12 cellular contexts compared by ENCODE assay signal in genomic region chr11:105447936-105448702, GRCh38.
"Had no signal": no experiment of that assay in that cellular context is flagged by ENCODE, and none has a peak within 500 bp of the region (broad histone marks: within the 10 kb centered on the region; RNA-seq: fewer than 3 reads in every experiment).

No MANE protein-coding gene starts in this region.

- H3K27ac ChIP-seq: ascending aorta, lower lobe of right lung, neutrophil, tibial nerve, vagina had no signal

- H3K9me3 ChIP-seq: lower lobe of right lung, vagina had no signal

- H3K4me1 ChIP-seq: ascending aorta, lower lobe of right lung, tibial nerve, vagina had no signal

- H3K4me1 Mint-ChIP-seq: activated naive CD8-positive, alpha-beta T cell treated with anti-CD3 and anti-CD28 coated beads, Interleukin-2, amount 10 ng/mL, durations not matched to agents 7 days and 5 days had no signal

- ATAC-seq: left cardiac atrium had no signal

- H3K4me3 ChIP-seq: ascending aorta, lower lobe of right lung, tibial nerve, vagina had no signal

- H3K36me3 ChIP-seq: ascending aorta, lower lobe of right lung, neutrophil, tibial nerve, vagina had no signal

- H3K27me3 Mint-ChIP-seq: activated naive CD8-positive, alpha-beta T cell treated with anti-CD3 and anti-CD28 coated beads, Interleukin-2, amount 10 ng/mL, durations not matched to agents 7 days and 5 days had no signal

- DNase-seq: activated CD4-positive, alpha-beta T cell treated with anti-CD3 and anti-CD28 coated beads for 4 hours; activated naive CD8-positive, alpha-beta T cell treated with anti-CD3 and anti-CD28 coated beads, Interleukin-2, amount 10 ng/mL, durations not matched to agents 7 days and 5 days; foreskin melanocyte; head of caudate nucleus; left cardiac atrium; lower lobe of right lung; midbrain; T-helper 9 cell had no signal

- H3K4me3 Mint-ChIP-seq: activated naive CD8-positive, alpha-beta T cell treated with anti-CD3 and anti-CD28 coated beads, Interleukin-2, amount 10 ng/mL, durations not matched to agents 7 days and 5 days had no signal

- H3K36me3 Mint-ChIP-seq: activated naive CD8-positive, alpha-beta T cell treated with anti-CD3 and anti-CD28 coated beads, Interleukin-2, amount 10 ng/mL, durations not matched to agents 7 days and 5 days had no signal

- H3K27me3 ChIP-seq: ascending aorta, neutrophil, tibial nerve, vagina had no signal

- H3K27ac Mint-ChIP-seq: activated naive CD8-positive, alpha-beta T cell treated with anti-CD3 and anti-CD28 coated beads, Interleukin-2, amount 10 ng/mL, durations not matched to agents 7 days and 5 days had no signal
